ENCODE assay signal across 31 cellular contexts in genomic region chr2:188693771-188694170, GRCh38.
"Had no signal": no experiment of that assay in that cellular context is flagged by ENCODE, and none has a peak within 500 bp of the region (broad histone marks: within the 10 kb centered on the region; RNA-seq: fewer than 3 reads in every experiment).

No MANE protein-coding gene starts in this region.

- DNase-seq: activated CD4-positive, alpha-beta memory T cell treated with anti-CD3 and anti-CD28 coated beads, Interleukin-2, amount 10 ng/mL, durations not matched to agents 7 days and 5 days; activated CD4-positive, alpha-beta T cell treated with anti-CD3 and anti-CD28 coated beads for 1 hour; activated CD4-positive, alpha-beta T cell treated with anti-CD3 and anti-CD28 coated beads for 48 hours; activated CD4-positive, CD25-positive, alpha-beta regulatory T cell; activated CD8-positive, alpha-beta memory T cell treated with anti-CD3 and anti-CD28 coated beads for 24 hours; activated CD8-positive, alpha-beta memory T cell treated with anti-CD3 and anti-CD28 coated beads, Interleukin-2, amount 10 ng/mL, durations not matched to agents 7 days and 5 days; activated CD8-positive, alpha-beta memory T cell treated with anti-CD3 and anti-CD28 coated beads, Interleukin-2, amount 50 U/mL, for 48 hours; activated effector memory CD4-positive, alpha-beta T cell treated with Interleukin-2 at 50 U/mL for 16 hours; activated naive CD4-positive, alpha-beta T cell treated with anti-CD3 and anti-CD28 coated beads, Interleukin-2, amount 10 ng/mL, durations not matched to agents 7 days and 5 days; activated naive CD8-positive, alpha-beta T cell treated with anti-CD3 and anti-CD28 coated beads, Interleukin-2, amount 50 U/mL, for 24 hours; activated T-cell treated with anti-CD3 and anti-CD28 coated beads, Interleukin-2, amount 50 U/mL, for 48 hours; anterior cingulate cortex; cerebellar nuclear complex; Karpas-422; NCI-H1436 treated with DMSO at 0.1 percent for 48 hours; NCI-H1694 treated with DMSO at 0.1 percent for 48 hours; NCI-H2029; NCI-H510A; NCI-H526; NCI-H748 treated with DMSO at 0.1 percent for 48 hours; NK-92 treated with Interleukin-12 subunit alpha and Interleukin-12 subunit beta, amount 100 ng/mL, for 24 hours; Right ventricle myocardium superior; SW 1271; T-helper 1 cell; T-helper 2 cell; T-helper 9 cell had no signal

- H2AFZ ChIP-seq: PC-9 had no signal

- H3K27ac ChIP-seq: PC-9, RWPE1, VCaP had no signal

- H3K4me3 ChIP-seq: PC-9 had no signal

- H3K9me3 Mint-ChIP-seq: activated CD4-positive, alpha-beta memory T cell treated with anti-CD3 and anti-CD28 coated beads, Interleukin-2, amount 10 ng/mL, durations not matched to agents 7 days and 5 days had no signal

- H3K27me3 Mint-ChIP-seq: activated CD4-positive, alpha-beta memory T cell treated with anti-CD3 and anti-CD28 coated beads, Interleukin-2, amount 10 ng/mL, durations not matched to agents 7 days and 5 days; activated CD8-positive, alpha-beta memory T cell treated with anti-CD3 and anti-CD28 coated beads, Interleukin-2, amount 10 ng/mL, durations not matched to agents 7 days and 5 days; activated naive CD4-positive, alpha-beta T cell treated with anti-CD3 and anti-CD28 coated beads, Interleukin-2, amount 10 ng/mL, durations not matched to agents 7 days and 5 days; activated naive CD8-positive, alpha-beta T cell; activated naive CD8-positive, alpha-beta T cell treated with anti-CD3 and anti-CD28 coated beads, Interleukin-2, amount 50 U/mL, for 24 hours had no signal

- H3K36me3 Mint-ChIP-seq: activated CD8-positive, alpha-beta memory T cell treated with anti-CD3 and anti-CD28 coated beads, Interleukin-2, amount 10 ng/mL, durations not matched to agents 7 days and 5 days; activated naive CD4-positive, alpha-beta T cell treated with anti-CD3 and anti-CD28 coated beads, Interleukin-2, amount 10 ng/mL, durations not matched to agents 7 days and 5 days; activated naive CD8-positive, alpha-beta T cell; brain had no signal

- H3K4me1 Mint-ChIP-seq: activated CD4-positive, alpha-beta memory T cell treated with anti-CD3 and anti-CD28 coated beads, Interleukin-2, amount 10 ng/mL, durations not matched to agents 7 days and 5 days; activated CD8-positive, alpha-beta memory T cell treated with anti-CD3 and anti-CD28 coated beads, Interleukin-2, amount 10 ng/mL, durations not matched to agents 7 days and 5 days; activated naive CD4-positive, alpha-beta T cell treated with anti-CD3 and anti-CD28 coated beads, Interleukin-2, amount 10 ng/mL, durations not matched to agents 7 days and 5 days; activated naive CD8-positive, alpha-beta T cell treated with anti-CD3 and anti-CD28 coated beads, Interleukin-2, amount 50 U/mL, for 24 hours had no signal

- ATAC-seq: activated CD8-positive, alpha-beta memory T cell treated with anti-CD3 and anti-CD28 coated beads, Interleukin-2, amount 10 ng/mL, durations not matched to agents 7 days and 5 days; activated naive CD8-positive, alpha-beta T cell treated with anti-CD3 and anti-CD28 coated beads, Interleukin-2, amount 50 U/mL, for 24 hours had no signal

- H3K27ac Mint-ChIP-seq: activated CD4-positive, alpha-beta memory T cell treated with anti-CD3 and anti-CD28 coated beads, Interleukin-2, amount 10 ng/mL, durations not matched to agents 7 days and 5 days; activated CD8-positive, alpha-beta memory T cell treated with anti-CD3 and anti-CD28 coated beads, Interleukin-2, amount 10 ng/mL, durations not matched to agents 7 days and 5 days; activated naive CD4-positive, alpha-beta T cell treated with anti-CD3 and anti-CD28 coated beads, Interleukin-2, amount 10 ng/mL, durations not matched to agents 7 days and 5 days; activated naive CD8-positive, alpha-beta T cell; activated naive CD8-positive, alpha-beta T cell treated with anti-CD3 and anti-CD28 coated beads, Interleukin-2, amount 50 U/mL, for 24 hours had no signal

- H3K4me3 Mint-ChIP-seq: activated CD4-positive, alpha-beta memory T cell treated with anti-CD3 and anti-CD28 coated beads, Interleukin-2, amount 10 ng/mL, durations not matched to agents 7 days and 5 days; activated CD8-positive, alpha-beta memory T cell treated with anti-CD3 and anti-CD28 coated beads, Interleukin-2, amount 10 ng/mL, durations not matched to agents 7 days and 5 days; activated naive CD4-positive, alpha-beta T cell treated with anti-CD3 and anti-CD28 coated beads, Interleukin-2, amount 10 ng/mL, durations not matched to agents 7 days and 5 days; activated naive CD8-positive, alpha-beta T cell; activated naive CD8-positive, alpha-beta T cell treated with anti-CD3 and anti-CD28 coated beads, Interleukin-2, amount 50 U/mL, for 24 hours; brain had no signal
